ENCODE assay signal across 16 cellular contexts in genomic region chr11:117930208-117930570, GRCh38. TPM values are rescaled to one million over a fixed set of nuclear protein-coding genes. Genes with fewer than 3 reads are reported as not detected.
A peak's percentile ranks its signal among the peaks of the same experiment; 100 is the strongest.
DNase-seq lines count a peak whose midpoint lies in the region; ATAC-seq, FAIRE-seq and TF ChIP-seq lines count a peak whose summit lies in the region.
"Had no signal": no experiment of that assay in that cellular context is flagged by ENCODE, and none has a peak within 500 bp of the region (broad histone marks: within the 10 kb centered on the region; RNA-seq: fewer than 3 reads in every experiment).

No MANE protein-coding gene starts in this region.

- no peak overlapping the region for H4K12ac ChIP-seq in trophoblast cell (ENCODE audit: low read depth, low read length)

- BruUV-seq in GM12878 (replicated peaks; lab: Mats Ljungman, UMichigan) = no TSS peak

- peak overlapping the region; percentile 44 for H2BK12ac ChIP-seq in trophoblast cell (ENCODE audit: low read length)

- no peak for TF ChIP-seq EP300 in GM12878 (IDR thresholded peaks at IDR 0.05; ENCODE audit: borderline replicate concordance in 1 of 2, control insufficient read depth in 1 of 2, low read depth in 2 of 2, low read length in 2 of 2)

- no peak for TF ChIP-seq CTCF in GM12878 (IDR thresholded peaks at IDR 0.05 in 2 of 3, conservative IDR thresholded peaks at IDR 0.05 in 1 of 3; ENCODE audit: control insufficient read depth in 2 of 3, extremely low read depth in 1 of 3, insufficient read depth in 1 of 3, low read depth in 3 of 3, low read length in 3 of 3)
- TF ChIP-seq CTCF in testis (IDR thresholded peaks at IDR 0.05) = no peak

- H3K9me3 ChIP-seq in KOPT-K1 (ENCODE audit: insufficient read depth, low read length, poor library complexity, severe bottlenecking) = no peaks in the 10 kb centered on the region
- H3K9me3 ChIP-seq in GM12878 (replicated peaks; ENCODE audit: control insufficient read depth, insufficient read depth, low read length) = no peaks in the 10 kb centered on the region
- no peaks in the 10 kb centered on the region for H3K9me3 ChIP-seq in trophoblast cell (ENCODE audit: insufficient read depth, low read depth, low read length)
- H3K9me3 ChIP-seq in testis = no peaks in the 10 kb centered on the region
- H3K9me3 ChIP-seq: A549 had no signal

- no peak overlapping the region for H2BK5ac ChIP-seq in trophoblast cell (ENCODE audit: low read depth, low read length, poor library complexity)

- H4K91ac ChIP-seq in trophoblast cell (ENCODE audit: low read depth, low read length) = peak overlapping the region; percentile 33

- H3K27ac Mint-ChIP-seq in activated CD4-positive, alpha-beta T cell treated with anti-CD3 and anti-CD28 coated beads, Interleukin-2, amount 10 ng/mL, durations not matched to agents 7 days and 5 days = peak overlapping the region; percentile 88

- DNase-seq in activated CD4-positive, alpha-beta T cell treated with anti-CD3 and anti-CD28 coated beads, Interleukin-2, amount 10 ng/mL, durations not matched to agents 7 days and 5 days = no peak
- DNase-seq in activated CD4-positive, alpha-beta T cell treated with anti-CD3 and anti-CD28 coated beads, Interleukin-2, amount 50 U/mL, for 1 hour = no peak
- DNase-seq in GM12878 (ENCODE audit: low read depth, low spot score) = no peak
- DNase-seq in trophoblast cell = peak; percentile 37 to 82
- no peak for DNase-seq in NCI-H1417 (lab: John Stamatoyannopoulos, UW)
- no peak for DNase-seq in testis
- DNase-seq: NCI-H146, NCI-H524 treated with DMSO at 0.1 percent for 48 hours, substantia nigra, WERI-Rb-1 had no signal

- SMC1A ChIA-PET in GM12878 (lab: Charles Lee; ENCODE audit: uncharacterized antibody, unreplicated experiment) = interaction anchor here (0.7 to 10.7 kb wide), 7 partner anchors 10 to 96 kb away, joined by 3 to 160 read pairs (median 8); no protein-coding TSS in a partner anchor

- no peak for TF ChIP-seq POLR2A in GM12878 (IDR thresholded peaks at IDR 0.05; ENCODE audit: low read depth, low read length)
- TF ChIP-seq POLR2A in testis (IDR thresholded peaks at IDR 0.05) = no peak

- in situ Hi-C loops in GM12878 (cut with MboI) = no loop called here

- H3K27ac ChIP-seq in KOPT-K1 (ENCODE audit: low read depth, low read length, poor library complexity, severe bottlenecking) (peak overlapping the region; percentile 84), GM12878 (ENCODE audit: control insufficient read depth, insufficient read depth) (no peak overlapping the region), trophoblast cell (ENCODE audit: low read depth, low read length) (no peak overlapping the region), testis (no peak overlapping the region)
- H3K27ac ChIP-seq: A549, WERI-Rb-1 had no signal

- no peak overlapping the region for H3K23ac ChIP-seq in trophoblast cell (ENCODE audit: low read length)

- no peaks in the 10 kb centered on the region for H3K79me2 ChIP-seq in GM12878 (ENCODE audit: control insufficient read depth, insufficient read depth, low read length)
- no peaks in the 10 kb centered on the region for H3K79me2 ChIP-seq in trophoblast cell (ENCODE audit: control insufficient read depth, insufficient read depth, low read length, poor library complexity)

- H3K4me2 ChIP-seq in GM12878 (ENCODE audit: control insufficient read depth, insufficient read depth) (peak overlapping the region; percentile 46; the same call in 1 of the 2 replicates), trophoblast cell (ENCODE audit: low read length) (no peak overlapping the region)
- H3K4me2 ChIP-seq: A549 had no signal

- no peak for FAIRE-seq in GM12878 (lab: Jason Lieb, UNC)
- FAIRE-seq: A549 had no signal

- peak overlapping the region; percentile 34 for H3K4me3 Mint-ChIP-seq in activated CD4-positive, alpha-beta T cell treated with anti-CD3 and anti-CD28 coated beads, Interleukin-2, amount 10 ng/mL, durations not matched to agents 7 days and 5 days

- H4K20me1 ChIP-seq in GM12878 (ENCODE audit: control insufficient read depth, insufficient read depth) = no peaks in the 10 kb centered on the region

- POLR2A ChIA-PET in activated CD4-positive, alpha-beta T cell treated with anti-CD3 and anti-CD28 coated beads, Interleukin-2, amount 10 ng/mL, durations not matched to agents 7 days and 5 days (lab: Charles Lee) = no interaction called here
- POLR2A ChIA-PET in GM12878 (lab: Charles Lee) = interaction anchor here (0.9 to 1.1 kb wide), 3 partner anchors 9 to 115 kb away, joined by 3 to 5 read pairs (median 4); no protein-coding TSS in a partner anchor

- H3K9ac ChIP-seq in GM12878 (ENCODE audit: control insufficient read depth, insufficient read depth, low read length) (no peak overlapping the region), trophoblast cell (ENCODE audit: low read length) (no peak overlapping the region)

- no peak overlapping the region for H3K4ac ChIP-seq in trophoblast cell (ENCODE audit: low read depth, low read length)

- H3K4me3 ChIP-seq in GM12878 (no peak overlapping the region), trophoblast cell (ENCODE audit: low read depth, low read length) (no peak overlapping the region), testis (no peak overlapping the region)
- H3K4me3 ChIP-seq: A549, smooth muscle cell had no signal

- CTCF ChIA-PET in activated CD4-positive, alpha-beta T cell treated with anti-CD3 and anti-CD28 coated beads, Interleukin-2, amount 10 ng/mL, durations not matched to agents 7 days and 5 days (lab: Charles Lee) = interaction anchor here (0.7 to 3.3 kb wide), 14 partner anchors 8 to 123 kb away, joined by 3 to 26 read pairs (median 5); no protein-coding TSS in a partner anchor
- CTCF ChIA-PET in GM12878 (lab: Yijun Ruan, JAX) = interaction anchor here (0.6 to 5.7 kb wide), 11 partner anchors 9 to 122 kb away, joined by 3 to 59 read pairs (median 3); no protein-coding TSS in a partner anchor

- H3K36me3 ChIP-seq in KOPT-K1 (ENCODE audit: insufficient read depth, low read length) (no peaks in the 10 kb centered on the region), GM12878 (ENCODE audit: control insufficient read depth in 2 of 2, insufficient read depth in 2 of 2, low read length in 1 of 2) (no peaks in the 10 kb centered on the region), trophoblast cell (ENCODE audit: control insufficient read depth in 1 of 2, insufficient read depth in 2 of 2, low read length in 2 of 2) (no peaks in the 10 kb centered on the region), testis (ENCODE audit: low read depth, missing control alignments) (no peaks in the 10 kb centered on the region)
- H3K36me3 ChIP-seq: WERI-Rb-1 had no signal

- peaks cover 49% of the 10 kb centered on the region for H3K4me1 Mint-ChIP-seq in activated CD4-positive, alpha-beta T cell treated with anti-CD3 and anti-CD28 coated beads, Interleukin-2, amount 10 ng/mL, durations not matched to agents 7 days and 5 days

- RAD21 ChIA-PET in GM12878 (lab: Charles Lee; ENCODE audit: unreplicated experiment) = interaction anchor here (1.0 to 8.9 kb wide), 2 partner anchors 16 to 23 kb away, joined by 3 to 91 read pairs; no protein-coding TSS in a partner anchor

- peaks cover 2% of the 10 kb centered on the region for H3K79me1 ChIP-seq in trophoblast cell (ENCODE audit: low read length)

- 68% methylated on average over 5 of the region's 5 CpGs for WGBS in GM12878 (ENCODE audit: insufficient coverage, insufficient replicate concordance, low lambda C conversion rate, missing lambda C conversion rate)
- WGBS in trophoblast cell (ENCODE audit: extremely low coverage, insufficient coverage, insufficient read length) = no CpG with 5 or more reads among the region's 5 CpGs
- 87 to 92% methylated on average over 5 of the region's 5 CpGs for WGBS in testis, 2 donors

- ATAC-seq in GM12878 (no peak), HG02623 (IDR thresholded peaks at IDR 0.05; ENCODE audit: unreplicated experiment) (no peak)
- ATAC-seq: A549 had no signal

- no peaks in the 10 kb centered on the region for H3K36me3 Mint-ChIP-seq in activated CD4-positive, alpha-beta T cell treated with anti-CD3 and anti-CD28 coated beads, Interleukin-2, amount 10 ng/mL, durations not matched to agents 7 days and 5 days (ENCODE audit: low read depth)

- peaks cover 27% of the 10 kb centered on the region for H3K4me1 ChIP-seq in GM12878 (ENCODE audit: control insufficient read depth, insufficient read depth, low read length)
- peaks cover 18 to 19% of the 10 kb centered on the region in 2 experiments for H3K4me1 ChIP-seq in trophoblast cell (ENCODE audit: control insufficient read depth in 1 of 2, insufficient read depth in 2 of 2, low read length in 2 of 2)
- no peaks in the 10 kb centered on the region for H3K4me1 ChIP-seq in testis
- H3K4me1 ChIP-seq: A549 had no signal

- H3K27me3 ChIP-seq in GM12878 (replicated peaks in 1 of 2; ENCODE audit: control insufficient read depth in 2 of 2, insufficient read depth in 2 of 2, low read length in 1 of 2) (no peaks in the 10 kb centered on the region), trophoblast cell (ENCODE audit: insufficient read depth, low read length) (no peaks in the 10 kb centered on the region), testis (no peaks in the 10 kb centered on the region)

- H2AFZ ChIP-seq in GM12878 (ENCODE audit: control insufficient read depth, low read depth, low read length) (no peak overlapping the region; the same call in 1 of the 2 replicates), trophoblast cell (ENCODE audit: insufficient read depth, low read length, poor library complexity) (no peak overlapping the region)

- no peak overlapping the region for H3K14ac ChIP-seq in trophoblast cell (ENCODE audit: low read length)

- intact Hi-C loops in GM12878 (cut with micrococcal nuclease; ENCODE audit: unreplicated experiment) = no loop called here
- intact Hi-C loops in testis (cut with DNase I; ENCODE audit: low total_unique reads) = no loop called here

- H3K9me3 Mint-ChIP-seq in activated CD4-positive, alpha-beta T cell treated with anti-CD3 and anti-CD28 coated beads, Interleukin-2, amount 10 ng/mL, durations not matched to agents 7 days and 5 days = no peaks in the 10 kb centered on the region

- peaks cover 9% of the 10 kb centered on the region for H3K27me3 Mint-ChIP-seq in activated CD4-positive, alpha-beta T cell treated with anti-CD3 and anti-CD28 coated beads, Interleukin-2, amount 10 ng/mL, durations not matched to agents 7 days and 5 days

- no peak overlapping the region for H4K8ac ChIP-seq in trophoblast cell (ENCODE audit: low read depth, low read length)

- no peak for TF ChIP-seq RAD21 in GM12878 (IDR thresholded peaks at IDR 0.05; ENCODE audit: insufficient read depth, low read depth, low read length)

- no peak overlapping the region for H2BK120ac ChIP-seq in trophoblast cell (ENCODE audit: insufficient read depth, low read length, poor library complexity)

- no peak overlapping the region for H2AK5ac ChIP-seq in trophoblast cell (ENCODE audit: low read length)

- no peak overlapping the region for H3K18ac ChIP-seq in trophoblast cell (ENCODE audit: low read length)

RNA-seq across cellular contexts. Expression of gene TMPRSS13, which starts 1.0 kb away (rescaled TPM):
- 1 to 10 TPM; 1.4 to 1.5 TPM for total RNA-seq in activated CD4-positive, alpha-beta T cell treated with anti-CD3 and anti-CD28 coated beads, Interleukin-2, amount 10 ng/mL, durations not matched to agents 7 days and 5 days
- 1.6 TPM in 2 replicates for total RNA-seq in GM12878 (2013; cell fraction: nucleolus; rRNA removed)
- total RNA-seq in GM12878 (2014; rRNA removed) (0.23 and 0.65 TPM in 2 replicates), GM12878 (2014; rRNA removed; fragmentation: Illumina TruSeq; extraction: Trizol) (0.18 and 0.45 TPM in 2 replicates), GM12878 (2021) (0.46 and 0.66 TPM in 2 replicates), testis (under 1 TPM; 0.74 to 0.87 TPM)
- polyA plus RNA-seq in GM12878 (2011; ENCODE audit: low read depth) = 0.18 TPM
- polyA plus RNA-seq in GM12878 (2011; rRNA removed) (0.49 and 0.50 TPM in 2 replicates), GM12878 (2014; fragmentation: Illumina TruSeq; extraction: Trizol) (0.22 and 0.24 TPM in 2 replicates), GM12878 (2014; fragmentation: Nextera tagmentation; extraction: Ambion mirVana) (under 1 TPM in 1 of 2 experiments, not detected in 1; 0.05 TPM), GM12878 (2014; rRNA removed) (0.29 and 0.57 TPM in 2 replicates), GM12878 (2016; fragmentation: Nextera tagmentation; extraction: Ambion mirVana) (under 1 TPM in 1 of 2 experiments, not detected in 1; 0.09 TPM), testis (ENCODE audit: insufficient read depth, low read depth, low replicate concordance) (0.91 TPM)
- polyA plus RNA-seq in GM12878 (2011; cell fraction: cytosol; rRNA removed) = 0.53 and 0.61 TPM in 2 replicates
- 1.8 and 2.9 TPM in 2 replicates for polyA plus RNA-seq in GM12878 (2011; cell fraction: nucleus; rRNA removed)
- 0.35 and 0.37 TPM in 2 replicates for polyA plus RNA-seq in GM12878 (2012)
- 0.15 and 0.41 TPM in 2 replicates for polyA minus RNA-seq in GM12878 (2011; rRNA and poly(A)+ RNA removed)
- polyA minus RNA-seq in GM12878 (2011; cell fraction: cytosol; rRNA and poly(A)+ RNA removed) = not detected in 2 replicates
- 0.48 and 0.57 TPM in 2 replicates for polyA minus RNA-seq in GM12878 (2011; cell fraction: nucleus; rRNA and poly(A)+ RNA removed)
- polyA plus RNA-seq in trophoblast cell (2013) = 4.0 and 4.1 TPM in 2 replicates
- total RNA-seq: kidney epithelial cell, LHCN-M2 had no signal
- polyA plus RNA-seq: A549 had no signal

RNA-seq across cellular contexts. Expression of gene FXYD6, which starts 53.7 kb away (rescaled TPM):
- total RNA-seq in activated CD4-positive, alpha-beta T cell treated with anti-CD3 and anti-CD28 coated beads, Interleukin-2, amount 10 ng/mL, durations not matched to agents 7 days and 5 days = not detected
- total RNA-seq in GM12878 (2013; cell fraction: nucleolus; rRNA removed) = 0.27 TPM in 1 of 2 replicates, not detected in the other
- 0.11 and 0.27 TPM in 2 replicates for total RNA-seq in GM12878 (2014; rRNA removed)
- 0.09 TPM in 1 of 2 replicates, not detected in the other for total RNA-seq in GM12878 (2014; rRNA removed; fragmentation: Illumina TruSeq; extraction: Trizol)
- 0.10 and 0.93 TPM in 2 replicates for total RNA-seq in GM12878 (2021)
- not detected for polyA plus RNA-seq in GM12878 (2011; ENCODE audit: low read depth)
- polyA plus RNA-seq in GM12878 (2011; rRNA removed) = 2.0 and 2.1 TPM in 2 replicates
- 2.2 and 2.8 TPM in 2 replicates for polyA plus RNA-seq in GM12878 (2011; cell fraction: cytosol; rRNA removed)
- 2.2 and 3.1 TPM in 2 replicates for polyA plus RNA-seq in GM12878 (2011; cell fraction: nucleus; rRNA removed)
- 0.42 and 0.62 TPM in 2 replicates for polyA plus RNA-seq in GM12878 (2012)
- polyA plus RNA-seq in GM12878 (2014; fragmentation: Illumina TruSeq; extraction: Trizol) = 0.46 and 1.2 TPM in 2 replicates
- polyA plus RNA-seq in GM12878 (2014; fragmentation: Nextera tagmentation; extraction: Ambion mirVana) = under 1 TPM; 0.16 to 0.29 TPM
- 0.42 and 0.88 TPM in 2 replicates for polyA plus RNA-seq in GM12878 (2014; rRNA removed)
- not detected for polyA plus RNA-seq in GM12878 (2016; fragmentation: Nextera tagmentation; extraction: Ambion mirVana)
- polyA minus RNA-seq in GM12878 (2011; rRNA and poly(A)+ RNA removed) = 1.5 and 4.3 TPM in 2 replicates
- not detected in 2 replicates for polyA minus RNA-seq in GM12878 (2011; cell fraction: cytosol; rRNA and poly(A)+ RNA removed)
- polyA minus RNA-seq in GM12878 (2011; cell fraction: nucleus; rRNA and poly(A)+ RNA removed) = 0.96 and 1.9 TPM in 2 replicates
- 4.7 TPM in 2 replicates for polyA plus RNA-seq in trophoblast cell (2013)
- total RNA-seq in testis = 100 to 1,000 TPM; 191 to 439 TPM
- polyA plus RNA-seq in testis (ENCODE audit: insufficient read depth, low read depth, low replicate concordance) = 186 TPM

RNA-seq across cellular contexts. Expression of gene IL10RA, which starts 56.0 kb away (rescaled TPM):
- total RNA-seq in activated CD4-positive, alpha-beta T cell treated with anti-CD3 and anti-CD28 coated beads, Interleukin-2, amount 10 ng/mL, durations not matched to agents 7 days and 5 days = 100 to 1,000 TPM; 161 to 187 TPM
- total RNA-seq in GM12878 (2013; cell fraction: nucleolus; rRNA removed) = 57.8 and 59.8 TPM in 2 replicates
- 12.0 and 12.5 TPM in 2 replicates for total RNA-seq in GM12878 (2014; rRNA removed)
- total RNA-seq in GM12878 (2014; rRNA removed; fragmentation: Illumina TruSeq; extraction: Trizol) = 6.5 and 8.8 TPM in 2 replicates
- 10.8 and 11.8 TPM in 2 replicates for total RNA-seq in GM12878 (2021)
- 22.6 TPM for polyA plus RNA-seq in GM12878 (2011; ENCODE audit: low read depth)
- 29.5 and 45.9 TPM in 2 replicates for polyA plus RNA-seq in GM12878 (2011; rRNA removed)
- 38.2 and 61.8 TPM in 2 replicates for polyA plus RNA-seq in GM12878 (2011; cell fraction: cytosol; rRNA removed)
- 57.3 and 71.0 TPM in 2 replicates for polyA plus RNA-seq in GM12878 (2011; cell fraction: nucleus; rRNA removed)
- polyA plus RNA-seq in GM12878 (2012) = 13.8 and 14.8 TPM in 2 replicates
- 5.9 and 13.7 TPM in 2 replicates for polyA plus RNA-seq in GM12878 (2014; fragmentation: Illumina TruSeq; extraction: Trizol)
- polyA plus RNA-seq in GM12878 (2014; fragmentation: Nextera tagmentation; extraction: Ambion mirVana) = 1 to 10 TPM in 1 of 2 experiments, under 1 TPM in 1; 0.77 to 1.4 TPM
- polyA plus RNA-seq in GM12878 (2014; rRNA removed) = 11.0 and 18.7 TPM in 2 replicates
- polyA plus RNA-seq in GM12878 (2016; fragmentation: Nextera tagmentation; extraction: Ambion mirVana) = 1 to 10 TPM; 7.4 to 8.5 TPM
- 76.7 and 94.2 TPM in 2 replicates for polyA minus RNA-seq in GM12878 (2011; rRNA and poly(A)+ RNA removed)
- polyA minus RNA-seq in GM12878 (2011; cell fraction: cytosol; rRNA and poly(A)+ RNA removed) = 17.8 and 20.6 TPM in 2 replicates
- 57.1 and 67.5 TPM in 2 replicates for polyA minus RNA-seq in GM12878 (2011; cell fraction: nucleus; rRNA and poly(A)+ RNA removed)
- polyA plus RNA-seq in trophoblast cell (2013) = 0.08 and 0.24 TPM in 2 replicates
- 1 to 10 TPM; 3.6 to 7.6 TPM for total RNA-seq in testis
- 12.8 TPM for polyA plus RNA-seq in testis (ENCODE audit: insufficient read depth, low read depth, low replicate concordance)
- total RNA-seq: LHCN-M2 had no signal

Comparison
In these comparisons a context has a peak if more than half of its experiments do, and no peak if none do; other contexts are left out.
1. DNase-seq: peak in trophoblast cell (2 of 2); none in activated CD4-positive, alpha-beta T cell treated with anti-CD3 and anti-CD28 coated beads, Interleukin-2, amount 10 ng/mL, durations not matched to agents 7 days and 5 days (single experiment), activated CD4-positive, alpha-beta T cell treated with anti-CD3 and anti-CD28 coated beads, Interleukin-2, amount 50 U/mL, for 1 hour (single experiment), GM12878 (single experiment), NCI-H1417 (0 of 3) and testis (single experiment).
2. RNA of gene FXYD6, which starts 53.7 kb away (total RNA-seq): 191 to 439 TPM in testis; 0.09 to 0.93 TPM in GM12878 and not detected in activated CD4-positive, alpha-beta T cell treated with anti-CD3 and anti-CD28 coated beads, Interleukin-2, amount 10 ng/mL, durations not matched to agents 7 days and 5 days; every median in the first group is over 10 times any median in the second.